2 cellular contexts compared by ENCODE assay signal in genomic region chr11:65857500-65858353, GRCh38.
TF ChIP-seq lines count a peak whose summit lies in the region.

Gene CFL1, minus strand, starts transcription at chr11:65858180. Its CDS starts 81 bp downstream, at chr11:65858099.

TF ChIP-seq in A549, 52 proteins besides CTCF, POLR2A, EP300 and RAD21 (continued from another document):
- TF ChIP-seq, protein P1, sequence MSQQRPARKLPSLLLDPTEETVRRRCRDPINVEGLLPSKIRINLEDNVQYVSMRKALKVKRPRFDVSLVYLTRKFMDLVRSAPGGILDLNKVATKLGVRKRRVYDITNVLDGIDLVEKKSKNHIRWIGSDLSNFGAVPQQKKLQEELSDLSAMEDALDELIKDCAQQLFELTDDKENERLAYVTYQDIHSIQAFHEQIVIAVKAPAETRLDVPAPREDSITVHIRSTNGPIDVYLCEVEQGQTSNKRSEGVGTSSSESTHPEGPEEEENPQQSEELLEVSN (IDR thresholded peaks at IDR 0.05; ENCODE audit: borderline replicate concordance, low read depth), result no peak
- TF ChIP-seq CHD4 (IDR thresholded peaks at IDR 0.05; ENCODE audit: borderline replicate concordance) (no peak), SREBF2 (IDR thresholded peaks at IDR 0.05) (no peak), HOXB5 (CRISPR knock-in tag; IDR thresholded peaks at IDR 0.05) (no peak), MAZ (IDR thresholded peaks at IDR 0.05; ENCODE audit: borderline replicate concordance, low read depth, low read length) (peak; percentile 75; the same call in 1 of the 2 replicates), RCOR1 (IDR thresholded peaks at IDR 0.05; ENCODE audit: low read depth, low read length) (no peak), EHF (CRISPR knock-in tag; IDR thresholded peaks at IDR 0.05) (no peak), TP53 (CRISPR knock-in tag; IDR thresholded peaks at IDR 0.05) (peak; percentile 76), NPAS2 (CRISPR knock-in tag; IDR thresholded peaks at IDR 0.05; ENCODE audit: borderline replicate concordance) (no peak), CHD2 (IDR thresholded peaks at IDR 0.05; ENCODE audit: low read length, partially characterized antibody) (peak; percentile 35), SMC3 (IDR thresholded peaks at IDR 0.05) (0 out of 3 replicates have a peak, but pooled peaks have one; percentile 11), TFCP2L1 (CRISPR knock-in tag; IDR thresholded peaks at IDR 0.05) (peak; percentile 76), RARB (CRISPR knock-in tag; IDR thresholded peaks at IDR 0.05) (no peak), ESRRA (IDR thresholded peaks at IDR 0.05; ENCODE audit: borderline replicate concordance, low read length) (no peak)
- TF ChIP-seq, protein P2, sequence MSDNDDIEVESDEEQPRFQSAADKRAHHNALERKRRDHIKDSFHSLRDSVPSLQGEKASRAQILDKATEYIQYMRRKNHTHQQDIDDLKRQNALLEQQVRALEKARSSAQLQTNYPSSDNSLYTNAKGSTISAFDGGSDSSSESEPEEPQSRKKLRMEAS (IDR thresholded peaks at IDR 0.05), result peak; percentile 34; the same call in 1 of the 2 replicates
TF ChIP-seq in A549: peak in this region for 13.

TF ChIP-seq in WTC11, 78 proteins besides CTCF, POLR2A, EP300 and RAD21 (continued from another document and continues in another):
- TF ChIP-seq ERG (CRISPR knock-in tag; IDR thresholded peaks at IDR 0.05), result no peak
- peak; percentile 93 for TF ChIP-seq SP1 (CRISPR knock-in tag; conservative IDR thresholded peaks at IDR 0.05)
- TF ChIP-seq, protein P3, sequence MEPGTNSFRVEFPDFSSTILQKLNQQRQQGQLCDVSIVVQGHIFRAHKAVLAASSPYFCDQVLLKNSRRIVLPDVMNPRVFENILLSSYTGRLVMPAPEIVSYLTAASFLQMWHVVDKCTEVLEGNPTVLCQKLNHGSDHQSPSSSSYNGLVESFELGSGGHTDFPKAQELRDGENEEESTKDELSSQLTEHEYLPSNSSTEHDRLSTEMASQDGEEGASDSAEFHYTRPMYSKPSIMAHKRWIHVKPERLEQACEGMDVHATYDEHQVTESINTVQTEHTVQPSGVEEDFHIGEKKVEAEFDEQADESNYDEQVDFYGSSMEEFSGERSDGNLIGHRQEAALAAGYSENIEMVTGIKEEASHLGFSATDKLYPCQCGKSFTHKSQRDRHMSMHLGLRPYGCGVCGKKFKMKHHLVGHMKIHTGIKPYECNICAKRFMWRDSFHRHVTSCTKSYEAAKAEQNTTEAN (CRISPR knock-in tag; IDR thresholded peaks at IDR 0.05), result peak; percentile 61; the same call in 1 of the 2 replicates
- no peak for TF ChIP-seq ATF3 (CRISPR knock-in tag; conservative IDR thresholded peaks at IDR 0.05)
- peak; percentile 84 for TF ChIP-seq FOXP4 (CRISPR knock-in tag; IDR thresholded peaks at IDR 0.05)
- no peak for TF ChIP-seq ZBTB21 (CRISPR knock-in tag; IDR thresholded peaks at IDR 0.05; ENCODE audit: borderline replicate concordance)
- TF ChIP-seq AFF4 (CRISPR knock-in tag; IDR thresholded peaks at IDR 0.05; ENCODE audit: borderline replicate concordance), result no peak
- TF ChIP-seq ELF4 (CRISPR knock-in tag; IDR thresholded peaks at IDR 0.05; ENCODE audit: low read depth), result no peak
- peak; percentile 26; the same call in 1 of the 2 replicates for TF ChIP-seq CREM (CRISPR knock-in tag; IDR thresholded peaks at IDR 0.05)
- TF ChIP-seq OVOL2 (CRISPR knock-in tag; IDR thresholded peaks at IDR 0.05; ENCODE audit: borderline replicate concordance), result no peak
- TF ChIP-seq STAT6 (CRISPR knock-in tag; conservative IDR thresholded peaks at IDR 0.05; ENCODE audit: low read depth), result no peak
- TF ChIP-seq, protein P4, sequence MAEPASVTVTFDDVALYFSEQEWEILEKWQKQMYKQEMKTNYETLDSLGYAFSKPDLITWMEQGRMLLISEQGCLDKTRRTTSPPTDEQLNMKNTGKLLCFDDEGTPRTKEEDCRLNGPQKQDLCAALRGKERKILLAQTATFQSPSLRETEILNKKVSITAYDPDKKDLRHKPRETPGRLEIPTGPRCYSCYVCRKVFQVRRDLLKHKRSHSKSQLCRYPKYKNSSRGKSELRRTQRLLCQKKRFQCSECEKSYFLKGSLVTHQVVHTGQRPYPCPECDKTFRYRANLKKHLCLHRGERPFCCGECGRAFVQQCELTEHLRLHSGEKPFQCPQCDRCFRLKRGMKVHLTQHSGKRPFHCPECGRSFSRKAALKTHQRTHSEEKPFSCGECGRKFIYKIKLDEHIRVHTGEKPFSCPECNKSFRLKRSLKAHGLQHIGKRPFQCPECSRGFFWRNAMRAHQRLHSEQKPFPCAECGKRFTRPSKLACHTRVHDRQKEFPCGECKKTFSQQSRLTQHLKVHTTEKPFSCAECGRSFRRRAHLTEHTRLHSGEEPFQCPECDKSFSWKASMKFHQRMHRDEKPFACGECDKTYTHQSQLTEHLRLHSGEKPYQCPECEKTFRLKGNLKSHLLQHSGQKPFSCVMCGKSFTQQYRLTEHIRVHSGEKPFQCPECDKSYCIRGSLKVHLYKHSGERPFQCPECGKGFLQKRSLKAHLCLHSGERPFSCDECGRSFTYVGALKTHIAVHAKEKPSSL (CRISPR knock-in tag; conservative IDR thresholded peaks at IDR 0.05), result no peak
- no peak for TF ChIP-seq NR2C2 (CRISPR knock-in tag; IDR thresholded peaks at IDR 0.05)
- TF ChIP-seq, protein P5, sequence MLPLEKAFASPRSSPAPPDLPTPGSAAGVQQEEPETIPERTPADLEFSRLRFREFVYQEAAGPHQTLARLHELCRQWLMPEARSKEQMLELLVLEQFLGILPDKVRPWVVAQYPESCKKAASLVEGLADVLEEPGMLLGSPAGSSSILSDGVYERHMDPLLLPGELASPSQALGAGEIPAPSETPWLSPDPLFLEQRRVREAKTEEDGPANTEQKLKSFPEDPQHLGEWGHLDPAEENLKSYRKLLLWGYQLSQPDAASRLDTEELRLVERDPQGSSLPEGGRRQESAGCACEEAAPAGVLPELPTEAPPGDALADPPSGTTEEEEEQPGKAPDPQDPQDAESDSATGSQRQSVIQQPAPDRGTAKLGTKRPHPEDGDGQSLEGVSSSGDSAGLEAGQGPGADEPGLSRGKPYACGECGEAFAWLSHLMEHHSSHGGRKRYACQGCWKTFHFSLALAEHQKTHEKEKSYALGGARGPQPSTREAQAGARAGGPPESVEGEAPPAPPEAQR (CRISPR knock-in tag; IDR thresholded peaks at IDR 0.05), result no peak
- TF ChIP-seq ZNF219 (CRISPR knock-in tag; IDR thresholded peaks at IDR 0.05; ENCODE audit: borderline replicate concordance), result peak; percentile 76; the same call in 1 of the 2 replicates
- TF ChIP-seq ZNF121 (CRISPR knock-in tag; IDR thresholded peaks at IDR 0.05), result no peak
- TF ChIP-seq TP53 (CRISPR knock-in tag; IDR thresholded peaks at IDR 0.05), result 0 out of 2 replicates have a peak, but pooled peaks have one; percentile 71
- no peak; the same call in 1 of the 2 replicates for TF ChIP-seq CREB1 (CRISPR knock-in tag; IDR thresholded peaks at IDR 0.05)
- no peak for TF ChIP-seq AR (CRISPR knock-in tag; IDR thresholded peaks at IDR 0.05)
- TF ChIP-seq IRF2 (CRISPR knock-in tag; IDR thresholded peaks at IDR 0.05; ENCODE audit: borderline replicate concordance, low read depth), result no peak
- TF ChIP-seq NFYB (CRISPR knock-in tag; conservative IDR thresholded peaks at IDR 0.05; ENCODE audit: low read depth), result no peak
